ENCODE assay signal across 18 cellular contexts in the genomic region with DNA sequence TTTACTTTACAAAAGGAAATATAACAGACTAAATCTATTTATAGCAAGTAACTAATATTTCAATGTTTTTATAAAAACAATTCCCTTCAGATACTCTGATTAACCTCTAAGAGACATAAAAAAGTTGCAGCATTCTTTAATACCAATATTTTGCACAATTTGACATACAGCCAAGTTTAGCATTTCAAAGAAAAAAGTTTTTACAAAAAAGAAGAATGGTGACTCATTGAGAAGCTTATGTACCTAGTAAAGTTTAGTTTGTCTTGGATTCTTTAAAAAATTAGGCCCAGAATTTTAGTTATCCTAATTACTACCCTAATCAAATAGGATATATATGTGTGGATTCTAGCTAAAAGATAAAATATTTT. TPM values are rescaled to one million over a fixed set of nuclear protein-coding genes. Genes with fewer than 3 reads are reported as not detected.
DNase-seq lines count a peak whose midpoint lies in the region; ATAC-seq and TF ChIP-seq lines count a peak whose summit lies in the region.
"Had no signal": no experiment of that assay in that cellular context is flagged by ENCODE, and none has a peak within 500 bp of the region (broad histone marks: within the 10 kb centered on the region; RNA-seq: fewer than 3 reads in every experiment).

No MANE protein-coding gene starts in this region.

- DNase-seq in GM23248 (peak; percentile 47), choroid plexus epithelial cell (ENCODE audit: low read depth) (peak; percentile 52), fibroblast of villous mesenchyme (ENCODE audit: low read depth) (peak; percentile 24), HEK293T (ENCODE audit: extremely low spot score) (no peak)
- DNase-seq in effector memory CD4-positive, alpha-beta T cell, result no peak
- DNase-seq: Calu3; CD8-positive, alpha-beta T cell; DMS53; GOT3; KG1; NCI-H1436 treated with DMSO at 0.1 percent for 48 hours; NCI-H82; Right ventricle myocardium superior had no signal

- H2AFZ ChIP-seq in ACC112 (ENCODE audit: low read length, unreplicated experiment) (peak overlapping the region; percentile 8), GM23248 (peak overlapping the region; percentile 34)

- H3K4me1 ChIP-seq in ACC112 (ENCODE audit: control insufficient read depth, insufficient read depth, low read length, unreplicated experiment) (peaks cover 9% of the 10 kb centered on the region), GM23248 (ENCODE audit: insufficient read depth) (peaks cover 11% of the 10 kb centered on the region)
- no peaks in the 10 kb centered on the region for H3K4me1 ChIP-seq in effector memory CD4-positive, alpha-beta T cell (ENCODE audit: control insufficient read depth, insufficient read depth, low read length, poor library complexity, severe bottlenecking)
- H3K4me1 ChIP-seq: BLaER1 treated with 17β-estradiol and CSF1 and Interleukin-3, amounts not matched to agents 10 nM and 100 nM had no signal

- no peak for ATAC-seq in GM18511 (IDR thresholded peaks at IDR 0.05; ENCODE audit: unreplicated experiment)
- ATAC-seq: CD8-positive, alpha-beta T cell; GM12878 had no signal

- H3K79me2 ChIP-seq in ACC112 (ENCODE audit: control insufficient read depth, insufficient read depth, low read length, unreplicated experiment) (no peaks in the 10 kb centered on the region), GM23248 (ENCODE audit: insufficient read depth) (no peaks in the 10 kb centered on the region)

- peak overlapping the region; percentile 37 for H3K4me2 ChIP-seq in GM23248 (ENCODE audit: unreplicated experiment)
- H3K4me2 ChIP-seq: BLaER1 treated with 17β-estradiol and CSF1 and Interleukin-3, amounts not matched to agents 10 nM and 100 nM had no signal

- H3K4me3 ChIP-seq in ACC112 (ENCODE audit: low read depth, low read length) (no peak overlapping the region), GM23248 (no peak overlapping the region), choroid plexus epithelial cell (ENCODE audit: low read depth, low read length) (no peak overlapping the region), fibroblast of villous mesenchyme (ENCODE audit: low read depth, low read length) (no peak overlapping the region)
- H3K4me3 ChIP-seq in effector memory CD4-positive, alpha-beta T cell (ENCODE audit: insufficient read depth, low read depth, low read length, poor library complexity, severe bottlenecking), result no peak overlapping the region
- H3K4me3 ChIP-seq: BLaER1 treated with 17β-estradiol and CSF1 and Interleukin-3, amounts not matched to agents 10 nM and 100 nM; GM12878 had no signal

- H3F3A ChIP-seq in GM23248 (ENCODE audit: insufficient read depth), result peaks cover 10% of the 10 kb centered on the region

- H3K27me3 ChIP-seq in ACC112 (ENCODE audit: insufficient read depth, low read length) (no peaks in the 10 kb centered on the region), GM23248 (replicated peaks; ENCODE audit: insufficient read depth) (no peaks in the 10 kb centered on the region)
- H3K27me3 ChIP-seq in effector memory CD4-positive, alpha-beta T cell (replicated peaks; ENCODE audit: control insufficient read depth, insufficient read depth, low read length, poor library complexity, severe bottlenecking), result no peaks in the 10 kb centered on the region
- H3K27me3 ChIP-seq: BLaER1 treated with 17β-estradiol and CSF1 and Interleukin-3, amounts not matched to agents 10 nM and 100 nM had no signal

- no peaks in the 10 kb centered on the region for H3K9me3 ChIP-seq in GM23248 (ENCODE audit: low read depth)
- no peaks in the 10 kb centered on the region for H3K9me3 ChIP-seq in effector memory CD4-positive, alpha-beta T cell (ENCODE audit: control insufficient read depth, low read length)
- H3K9me3 ChIP-seq: BLaER1 treated with 17β-estradiol and CSF1 and Interleukin-3, amounts not matched to agents 10 nM and 100 nM had no signal

- CTCF ChIA-PET in HEK293T (lab: Yijun Ruan, JAX), result no interaction called here

- no peaks in the 10 kb centered on the region for H3K9me2 ChIP-seq in GM23248 (ENCODE audit: insufficient read depth)

- in situ Hi-C loops in GM23248 (cut with MboI), result no loop called here

- H3K27ac ChIP-seq in ACC112 (ENCODE audit: low read depth, low read length), result peak overlapping the region; percentile 15; the same call in 1 of the 2 replicates
- no peak overlapping the region for H3K27ac ChIP-seq in GM23248
- H3K27ac ChIP-seq in effector memory CD4-positive, alpha-beta T cell (ENCODE audit: insufficient read depth, low read length, poor library complexity, severe bottlenecking), result no peak overlapping the region
- H3K27ac ChIP-seq: BLaER1 treated with 17β-estradiol and CSF1 and Interleukin-3, amounts not matched to agents 10 nM and 100 nM had no signal

- no peak overlapping the region for H3K9ac ChIP-seq in GM23248
- H3K9ac ChIP-seq: BLaER1 treated with 17β-estradiol and CSF1 and Interleukin-3, amounts not matched to agents 10 nM and 100 nM had no signal

- H3K36me3 ChIP-seq in ACC112 (ENCODE audit: insufficient read depth, low read length) (no peaks in the 10 kb centered on the region), GM23248 (ENCODE audit: low read depth) (no peaks in the 10 kb centered on the region)
- H3K36me3 ChIP-seq in effector memory CD4-positive, alpha-beta T cell (ENCODE audit: control insufficient read depth, insufficient read depth, low read length), result no peaks in the 10 kb centered on the region
- H3K36me3 ChIP-seq: BLaER1 treated with 17β-estradiol and CSF1 and Interleukin-3, amounts not matched to agents 10 nM and 100 nM had no signal

- no peaks in the 10 kb centered on the region for H4K20me1 ChIP-seq in GM23248 (ENCODE audit: insufficient read depth)
- H4K20me1 ChIP-seq: BLaER1 treated with 17β-estradiol and CSF1 and Interleukin-3, amounts not matched to agents 10 nM and 100 nM had no signal

- POLR2A ChIA-PET in HEK293T (lab: Yijun Ruan, JAX), result interaction anchor here (1.0 kb wide), 1 partner anchor 323 kb away, joined by 3 read pairs; the partner anchor contains the start of genes DPH3 and OXNAD1

- TF ChIP-seq CTCF in choroid plexus epithelial cell (conservative IDR thresholded peaks at IDR 0.05; ENCODE audit: low read depth, low read length) (no peak), fibroblast of villous mesenchyme (IDR thresholded peaks at IDR 0.05; ENCODE audit: insufficient read depth, low read depth, low read length) (no peak)

TF ChIP-seq in HEK293T, 16 proteins besides CTCF, POLR2A, EP300 and RAD21:
- TF ChIP-seq ELF4 (IDR thresholded peaks at IDR 0.05) (no peak), BHLHE40 (IDR thresholded peaks at IDR 0.05; ENCODE audit: borderline replicate concordance) (no peak), SP1 (IDR thresholded peaks at IDR 0.05) (no peak)

RNA-seq across cellular contexts. Expression of gene DAZL, which starts 17.5 kb away (rescaled TPM):
- total RNA-seq in GM23248 (2014; rRNA removed; shearing (Covaris generic)), result not detected in 2 replicates
- polyA plus RNA-seq in GM23248 (2016; fragmentation: Nextera tagmentation; extraction: Ambion mirVana), result not detected in 2 replicates
- total RNA-seq in fibroblast of villous mesenchyme, result not detected in 2 replicates
- total RNA-seq: A172; Calu3; CD8-positive, alpha-beta T cell; Right ventricle myocardium superior had no signal

Comparison
In these comparisons a context has a peak if more than half of its experiments do, and no peak if none do; other contexts are left out.
1. DNase-seq: peak in GM23248 (single experiment), choroid plexus epithelial cell (single experiment) and fibroblast of villous mesenchyme (single experiment); none in HEK293T (single experiment) and effector memory CD4-positive, alpha-beta T cell (0 of 3).